In the genomic region with DNA sequence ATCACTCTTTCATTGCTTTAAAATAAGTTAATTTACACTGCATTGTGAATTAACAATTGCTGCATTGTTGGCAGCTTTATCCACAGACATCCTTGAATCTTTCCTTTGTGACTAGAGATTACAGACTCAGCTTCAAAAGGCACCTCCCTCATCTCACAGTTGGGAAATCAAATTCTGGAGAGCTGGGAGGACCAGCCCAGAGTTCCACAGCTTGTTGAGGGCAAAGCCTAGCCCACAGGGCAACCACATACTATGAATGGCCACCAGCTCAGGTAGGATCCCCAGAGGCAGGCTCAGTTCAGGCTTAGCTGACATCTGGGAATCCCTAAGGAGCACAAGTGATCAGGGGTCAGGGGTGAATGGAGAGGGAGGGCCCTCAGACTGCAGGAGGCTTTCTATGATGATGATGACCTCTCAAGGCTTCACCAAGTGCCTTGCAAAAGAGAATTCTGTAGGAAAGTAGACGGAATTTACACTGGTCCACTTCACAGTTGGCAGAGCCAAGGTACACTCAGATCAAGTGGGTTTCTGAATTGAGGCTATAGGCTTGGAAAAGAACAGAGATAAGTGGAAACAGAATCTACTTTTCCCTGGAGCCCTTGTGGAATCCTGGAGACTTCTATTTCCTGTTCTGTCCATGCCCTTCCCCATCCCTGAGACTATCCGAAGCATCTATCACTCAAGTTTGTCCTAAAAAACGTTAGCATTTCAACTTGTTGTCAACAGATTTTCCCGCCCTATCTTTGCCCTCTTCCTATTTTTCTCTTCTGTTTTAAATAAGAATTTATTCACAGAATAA, we compare ENCODE assay signal across 15 cellular contexts. TPM values are rescaled to one million over a fixed set of nuclear protein-coding genes. Genes with fewer than 3 reads are reported as not detected.
DNase-seq lines count a peak whose midpoint lies in the region; ATAC-seq and TF ChIP-seq lines count a peak whose summit lies in the region.
"Had no signal": no experiment of that assay in that cellular context is flagged by ENCODE, and none has a peak within 500 bp of the region (broad histone marks: within the 10 kb centered on the region; RNA-seq: fewer than 3 reads in every experiment).

No MANE protein-coding gene starts in this region.

- H3K27ac ChIP-seq in MM.1S (ENCODE audit: low read length): peak overlapping the region; percentile 83
- no peak overlapping the region for H3K27ac ChIP-seq in upper lobe of right lung

- TF ChIP-seq CTCF in MM.1S (IDR thresholded peaks at IDR 0.05; ENCODE audit: low read length) (no peak), upper lobe of right lung (IDR thresholded peaks at IDR 0.05) (no peak)

- peaks cover 26% of the 10 kb centered on the region for H3K4me1 Mint-ChIP-seq in activated naive CD8-positive, alpha-beta T cell treated with anti-CD3 and anti-CD28 coated beads, Interleukin-2, amount 10 ng/mL, durations not matched to agents 7 days and 5 days
- peaks cover 42% of the 10 kb centered on the region for H3K4me1 Mint-ChIP-seq in activated naive CD8-positive, alpha-beta T cell treated with anti-CD3 and anti-CD28 coated beads for 36 hours
- H3K4me1 Mint-ChIP-seq in activated naive CD8-positive, alpha-beta T cell treated with anti-CD3 and anti-CD28 coated beads, Interleukin-2, amount 50 U/mL, for 24 hours: peaks cover 56% of the 10 kb centered on the region

- peak overlapping the region; percentile 65 for H3K27ac Mint-ChIP-seq in activated naive CD8-positive, alpha-beta T cell treated with anti-CD3 and anti-CD28 coated beads, Interleukin-2, amount 10 ng/mL, durations not matched to agents 7 days and 5 days
- no peak overlapping the region for H3K27ac Mint-ChIP-seq in activated naive CD8-positive, alpha-beta T cell treated with anti-CD3 and anti-CD28 coated beads for 36 hours
- peak overlapping the region; percentile 61 for H3K27ac Mint-ChIP-seq in activated naive CD8-positive, alpha-beta T cell treated with anti-CD3 and anti-CD28 coated beads, Interleukin-2, amount 50 U/mL, for 24 hours

- H3K9me3 ChIP-seq in MM.1S (replicated peaks; ENCODE audit: insufficient read depth, low read length) (no peaks in the 10 kb centered on the region), upper lobe of right lung (no peaks in the 10 kb centered on the region)

- no peaks in the 10 kb centered on the region for H4K20me1 ChIP-seq in MM.1S (ENCODE audit: insufficient read depth, low read length)

- H3K27me3 ChIP-seq in MM.1S (replicated peaks; ENCODE audit: insufficient read depth, low read length): no peaks in the 10 kb centered on the region
- no peaks in the 10 kb centered on the region for H3K27me3 ChIP-seq in upper lobe of right lung

- no peaks in the 10 kb centered on the region for H3K9me2 ChIP-seq in MM.1S (replicated peaks; ENCODE audit: insufficient read depth, low read length)

- no peaks in the 10 kb centered on the region for H3K9me3 Mint-ChIP-seq in activated naive CD8-positive, alpha-beta T cell treated with anti-CD3 and anti-CD28 coated beads, Interleukin-2, amount 10 ng/mL, durations not matched to agents 7 days and 5 days
- no peaks in the 10 kb centered on the region for H3K9me3 Mint-ChIP-seq in activated naive CD8-positive, alpha-beta T cell treated with anti-CD3 and anti-CD28 coated beads for 36 hours
- no peaks in the 10 kb centered on the region for H3K9me3 Mint-ChIP-seq in activated naive CD8-positive, alpha-beta T cell treated with anti-CD3 and anti-CD28 coated beads, Interleukin-2, amount 50 U/mL, for 24 hours

- peak overlapping the region; percentile 71 for H3K4me3 Mint-ChIP-seq in activated naive CD8-positive, alpha-beta T cell treated with anti-CD3 and anti-CD28 coated beads, Interleukin-2, amount 10 ng/mL, durations not matched to agents 7 days and 5 days
- no peak overlapping the region for H3K4me3 Mint-ChIP-seq in activated naive CD8-positive, alpha-beta T cell treated with anti-CD3 and anti-CD28 coated beads for 36 hours
- no peak overlapping the region for H3K4me3 Mint-ChIP-seq in activated naive CD8-positive, alpha-beta T cell treated with anti-CD3 and anti-CD28 coated beads, Interleukin-2, amount 50 U/mL, for 24 hours

- H3K36me3 Mint-ChIP-seq in activated naive CD8-positive, alpha-beta T cell treated with anti-CD3 and anti-CD28 coated beads, Interleukin-2, amount 10 ng/mL, durations not matched to agents 7 days and 5 days: peaks cover 23% of the 10 kb centered on the region
- H3K36me3 Mint-ChIP-seq in activated naive CD8-positive, alpha-beta T cell treated with anti-CD3 and anti-CD28 coated beads for 36 hours: peaks cover 12% of the 10 kb centered on the region
- H3K36me3 Mint-ChIP-seq in activated naive CD8-positive, alpha-beta T cell treated with anti-CD3 and anti-CD28 coated beads, Interleukin-2, amount 50 U/mL, for 24 hours (ENCODE audit: low read depth): peaks cover 8% of the 10 kb centered on the region

- intact Hi-C loops in upper lobe of right lung (cut with DNase I): no loop called here

- no peak for DNase-seq in activated naive CD8-positive, alpha-beta T cell treated with anti-CD3 and anti-CD28 coated beads, Interleukin-2, amount 10 ng/mL, durations not matched to agents 7 days and 5 days
- DNase-seq in activated naive CD8-positive, alpha-beta T cell treated with anti-CD3 and anti-CD28 coated beads for 36 hours: no peak
- DNase-seq in MM.1S: no peak
- DNase-seq in activated naive CD8-positive, alpha-beta T cell treated with anti-CD3 and anti-CD28 coated beads, Interleukin-2, amount 50 U/mL, for 24 hours: no peak
- DNase-seq in upper lobe of right lung: no peak
- DNase-seq in islet precursor cell: no peak
- DNase-seq: activated CD4-positive, CD25-positive, alpha-beta regulatory T cell; NCI-H1436; NCI-H446 treated with DMSO at 0.1 percent for 48 hours; trophoblast cell had no signal

- H3K27me3 Mint-ChIP-seq in activated naive CD8-positive, alpha-beta T cell treated with anti-CD3 and anti-CD28 coated beads, Interleukin-2, amount 10 ng/mL, durations not matched to agents 7 days and 5 days: no peaks in the 10 kb centered on the region
- H3K27me3 Mint-ChIP-seq in activated naive CD8-positive, alpha-beta T cell treated with anti-CD3 and anti-CD28 coated beads for 36 hours: no peaks in the 10 kb centered on the region
- H3K27me3 Mint-ChIP-seq in activated naive CD8-positive, alpha-beta T cell treated with anti-CD3 and anti-CD28 coated beads, Interleukin-2, amount 50 U/mL, for 24 hours: no peaks in the 10 kb centered on the region

- H3K4me3 ChIP-seq in MM.1S (ENCODE audit: low read length): peak overlapping the region; percentile 16; the same call in 1 of the 2 replicates
- H3K4me3 ChIP-seq in upper lobe of right lung: no peak overlapping the region

- peaks cover 20% of the 10 kb centered on the region for H3F3A ChIP-seq in MM.1S (ENCODE audit: insufficient read depth, low read length)

- no peak overlapping the region for H2AFZ ChIP-seq in MM.1S (ENCODE audit: low read length)

- POLR2A ChIA-PET in activated naive CD8-positive, alpha-beta T cell treated with anti-CD3 and anti-CD28 coated beads, Interleukin-2, amount 10 ng/mL, durations not matched to agents 7 days and 5 days (lab: Charles Lee): interaction anchor here (1.1 to 1.3 kb wide), 2 partner anchors 9 to 13 kb away, joined by 3 to 6 read pairs; a partner anchor contains a TSS

- ATAC-seq in activated naive CD8-positive, alpha-beta T cell treated with anti-CD3 and anti-CD28 coated beads, Interleukin-2, amount 10 ng/mL, durations not matched to agents 7 days and 5 days (ENCODE audit: low read depth): peak; percentile 25
- no peak for ATAC-seq in activated naive CD8-positive, alpha-beta T cell treated with anti-CD3 and anti-CD28 coated beads, Interleukin-2, amount 50 U/mL, for 24 hours
- peak; percentile 52 for ATAC-seq in upper lobe of right lung
- ATAC-seq in GM19035 (IDR thresholded peaks at IDR 0.05; ENCODE audit: unreplicated experiment): no peak
- no peak for ATAC-seq in HG02759 (IDR thresholded peaks at IDR 0.05; ENCODE audit: unreplicated experiment)
- ATAC-seq: sciatic nerve had no signal

- H3K4me1 ChIP-seq in MM.1S (ENCODE audit: low read length) (peaks cover 52% of the 10 kb centered on the region), upper lobe of right lung (no peaks in the 10 kb centered on the region)

- peak overlapping the region; percentile 82; the same call in 1 of the 2 replicates for H3K4me2 ChIP-seq in MM.1S (ENCODE audit: low read depth, low read length)

- peaks cover 21% of the 10 kb centered on the region for H3K79me2 ChIP-seq in MM.1S (ENCODE audit: low read length)

- peak overlapping the region; percentile 33; the same call in 1 of the 2 replicates for H3K9ac ChIP-seq in MM.1S (ENCODE audit: low read length)

- 0 out of 2 replicates have a peak, but pooled peaks cover 3% of the 10 kb centered on the region for H3K36me3 ChIP-seq in MM.1S (replicated peaks; ENCODE audit: insufficient read depth, low read length)
- H3K36me3 ChIP-seq in upper lobe of right lung: no peaks in the 10 kb centered on the region

RNA-seq across cellular contexts. Expression of a gene that starts 13.2 kb away (rescaled TPM):
- total RNA-seq in activated naive CD8-positive, alpha-beta T cell treated with anti-CD3 and anti-CD28 coated beads, Interleukin-2, amount 10 ng/mL, durations not matched to agents 7 days and 5 days: 10 to 100 TPM; 11.8 to 14.6 TPM
- 1 to 10 TPM; 7.5 to 8.5 TPM for total RNA-seq in activated naive CD8-positive, alpha-beta T cell treated with anti-CD3 and anti-CD28 coated beads for 36 hours
- total RNA-seq in upper lobe of right lung: 0.90 TPM
- total RNA-seq: frontal cortex, lung microvascular endothelial cell had no signal

RNA-seq across cellular contexts. Expression of a gene that starts 33.7 kb away (rescaled TPM):
- total RNA-seq in activated naive CD8-positive, alpha-beta T cell treated with anti-CD3 and anti-CD28 coated beads, Interleukin-2, amount 10 ng/mL, durations not matched to agents 7 days and 5 days: 1 to 10 TPM; 2.1 to 3.1 TPM
- 1 to 10 TPM; 3.4 to 4.5 TPM for total RNA-seq in activated naive CD8-positive, alpha-beta T cell treated with anti-CD3 and anti-CD28 coated beads for 36 hours
- 20.1 TPM for total RNA-seq in upper lobe of right lung

Comparison
In these comparisons a context has a peak if more than half of its experiments do, and no peak if none do; other contexts are left out.
1. ATAC-seq: peak in activated naive CD8-positive, alpha-beta T cell treated with anti-CD3 and anti-CD28 coated beads, Interleukin-2, amount 10 ng/mL, durations not matched to agents 7 days and 5 days (single experiment) and upper lobe of right lung (single experiment); none in activated naive CD8-positive, alpha-beta T cell treated with anti-CD3 and anti-CD28 coated beads, Interleukin-2, amount 50 U/mL, for 24 hours (single experiment), GM19035 (single experiment) and HG02759 (single experiment).